21 cellular contexts compared by ENCODE assay signal in genomic region chr7:155786491-155786890, GRCh38. TPM values are rescaled to one million over a fixed set of nuclear protein-coding genes. Genes with fewer than 3 reads are reported as not detected.
"Had no signal": no experiment of that assay in that cellular context is flagged by ENCODE, and none has a peak within 500 bp of the region (broad histone marks: within the 10 kb centered on the region; RNA-seq: fewer than 3 reads in every experiment).

No MANE protein-coding gene starts in this region.

- H3K36me3 Mint-ChIP-seq: natural killer cell had no signal

- H3K27me3 ChIP-seq: right atrium auricular region had no signal

- H3K9me3 Mint-ChIP-seq: activated naive CD4-positive, alpha-beta T cell treated with anti-CD3 and anti-CD28 coated beads, Interleukin-2, amount 10 ng/mL, durations not matched to agents 7 days and 5 days; activated naive CD8-positive, alpha-beta T cell treated with anti-CD3 and anti-CD28 coated beads, Interleukin-2, amount 50 U/mL, for 24 hours; natural killer cell had no signal

- H3K27ac ChIP-seq: esophagus muscularis mucosa, gastroesophageal sphincter, heart right ventricle, right atrium auricular region, thoracic aorta had no signal

- H3K27ac Mint-ChIP-seq: activated naive CD4-positive, alpha-beta T cell treated with anti-CD3 and anti-CD28 coated beads, Interleukin-2, amount 10 ng/mL, durations not matched to agents 7 days and 5 days; activated naive CD8-positive, alpha-beta T cell treated with anti-CD3 and anti-CD28 coated beads, Interleukin-2, amount 50 U/mL, for 24 hours; natural killer cell; progenitor cell of endocrine pancreas had no signal

- H3K9me3 ChIP-seq: esophagus muscularis mucosa, gastroesophageal sphincter, heart right ventricle, right atrium auricular region, thoracic aorta had no signal

- H3K4me3 Mint-ChIP-seq: activated naive CD4-positive, alpha-beta T cell treated with anti-CD3 and anti-CD28 coated beads, Interleukin-2, amount 10 ng/mL, durations not matched to agents 7 days and 5 days; activated naive CD8-positive, alpha-beta T cell treated with anti-CD3 and anti-CD28 coated beads, Interleukin-2, amount 50 U/mL, for 24 hours; natural killer cell had no signal

- DNase-seq: activated CD4-positive, alpha-beta T cell treated with anti-CD3 and anti-CD28 coated beads, Interleukin-2, amount 50 U/mL, for 1 hour; activated CD8-positive, alpha-beta memory T cell treated with anti-CD3 and anti-CD28 coated beads, Interleukin-2, amount 50 U/mL, for 4 hours; activated effector memory CD4-positive, alpha-beta T cell treated with Interleukin-2 at 50 U/mL for 16 hours; activated naive CD4-positive, alpha-beta T cell treated with anti-CD3 and anti-CD28 coated beads, Interleukin-2, amount 10 ng/mL, durations not matched to agents 7 days and 5 days; activated naive CD8-positive, alpha-beta T cell treated with anti-CD3 and anti-CD28 coated beads, Interleukin-2, amount 50 U/mL, for 24 hours; activated T-cell treated with anti-CD3 and anti-CD28 coated beads, Interleukin-2, amount 50 U/mL, for 48 hours; effector CD8-positive, alpha-beta T cell; heart right ventricle; mesendoderm; natural killer cell; occipital lobe; stimulated activated CD4-positive, alpha-beta T cell treated with anti-CD3 and anti-CD28 coated beads, Interleukin-15, amount 100 ng/mL, for 24 hours; stimulated activated CD4-positive, alpha-beta T cell treated with anti-CD3 and anti-CD28 coated beads, Interleukin-2, amount 100 ng/mL, for 48 hours; T-helper 1 cell; T-helper 9 cell had no signal

RNA-seq across cellular contexts. Expression of gene SHH, which starts 25.8 kb away (rescaled TPM):
- total RNA-seq: endothelial cell of umbilical vein, esophagus muscularis mucosa, heart right ventricle, natural killer cell, right atrium auricular region had no signal
- polyA plus RNA-seq: endothelial cell of umbilical vein, heart right ventricle had no signal
